16 cellular contexts compared by ENCODE assay signal in the genomic region with DNA sequence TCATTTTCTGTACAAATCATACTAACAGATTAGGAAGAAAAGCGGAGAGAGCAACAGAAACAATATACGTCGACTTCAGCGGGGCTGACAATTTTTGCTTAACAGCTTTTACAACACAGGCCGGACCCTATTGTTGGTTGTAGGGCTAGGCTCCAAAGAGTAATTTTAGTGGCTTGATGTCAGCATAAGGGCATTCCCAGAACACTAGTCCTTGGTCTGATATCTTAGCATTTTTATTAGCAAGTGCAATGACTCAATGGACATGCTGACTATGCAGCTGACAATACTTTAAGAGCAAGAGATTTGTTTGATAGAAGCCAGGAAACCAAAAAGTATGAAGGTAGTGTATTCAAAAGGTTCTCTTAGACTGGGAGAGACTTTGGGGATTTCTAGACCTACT.
DNase-seq lines count a peak whose midpoint lies in the region; ATAC-seq and TF ChIP-seq lines count a peak whose summit lies in the region.
"Had no signal": no experiment of that assay in that cellular context is flagged by ENCODE, and none has a peak within 500 bp of the region (broad histone marks: within the 10 kb centered on the region; RNA-seq: fewer than 3 reads in every experiment).

No MANE protein-coding gene starts in this region.

- DNase-seq in left ventricle myocardium superior (no peak), Right ventricle myocardium superior (no peak), hepatocyte (ENCODE audit: low spot score) (no peak), sigmoid colon (no peak), H9 (no peak)
- DNase-seq: Caco-2; CD4-positive, CD25-positive, alpha-beta regulatory T cell; CD8-positive, alpha-beta T cell; DMS153; DND-41; GOT3; HCEC 1CT had no signal

- H3K4me3 Mint-ChIP-seq in H9 = no peak overlapping the region
- H3K4me3 Mint-ChIP-seq: B cell; CD4-positive, CD25-positive, alpha-beta regulatory T cell; CD8-positive, alpha-beta T cell had no signal

- no peak overlapping the region for H2BK12ac ChIP-seq in H9 (ENCODE audit: insufficient read length, low read depth, low read length)

- no peak for TF ChIP-seq EP300 in sigmoid colon (IDR thresholded peaks at IDR 0.05)

- TF ChIP-seq POLR2A in sigmoid colon (IDR thresholded peaks at IDR 0.05) = no peak

- no peak overlapping the region for H4K91ac ChIP-seq in H9 (ENCODE audit: insufficient read length, low read depth, low read length)

- no peak overlapping the region for H3K27ac Mint-ChIP-seq in H9
- H3K27ac Mint-ChIP-seq: B cell; CD8-positive, alpha-beta T cell had no signal

- intact Hi-C loops in left ventricle myocardium superior (cut with micrococcal nuclease) = no loop called here
- intact Hi-C loops in Right ventricle myocardium superior (cut with DNase I) = no loop called here
- intact Hi-C loops in sigmoid colon (cut with DNase I) = no loop called here

- peaks cover 2% of the 10 kb centered on the region; the same call in 1 of the 2 replicates for H3K27me3 Mint-ChIP-seq in H9 (ENCODE audit: low read depth)
- H3K27me3 Mint-ChIP-seq: B cell had no signal

- H3K9me3 ChIP-seq in hepatocyte (ENCODE audit: low read depth) (peaks cover 5% of the 10 kb centered on the region), sigmoid colon (peaks cover 0 to 10% (median 1%) of the 10 kb centered on the region in 4 donors), H9 (ENCODE audit: control insufficient read depth, low read depth, low read length) (no peaks in the 10 kb centered on the region)

- no peak overlapping the region for H4K8ac ChIP-seq in H9 (replicated peaks; ENCODE audit: insufficient read length, low read depth, low read length)

- H2BK20ac ChIP-seq in H9 (ENCODE audit: low read depth, low read length, poor library complexity, severe bottlenecking) = no peak overlapping the region

- H3K4me3 ChIP-seq in hepatocyte (no peak overlapping the region), sigmoid colon (no peak overlapping the region)
- H3K4me3 ChIP-seq: BLaER1 had no signal

- H3K36me3 ChIP-seq in hepatocyte (replicated peaks; ENCODE audit: insufficient read depth, low read depth) (no peaks in the 10 kb centered on the region), sigmoid colon (no peaks in the 10 kb centered on the region)
- H3K36me3 ChIP-seq: BLaER1 had no signal

- H3K9ac ChIP-seq in H9 (ENCODE audit: extremely low read depth, insufficient read length, low read length) = no peak overlapping the region
- H3K9ac ChIP-seq: BLaER1 had no signal

- H2BK120ac ChIP-seq in H9 (ENCODE audit: low read depth, low read length, poor library complexity, severe bottlenecking) = no peak overlapping the region

- no peak overlapping the region for H3K14ac ChIP-seq in H9 (ENCODE audit: insufficient read depth, low read length)

- no peak overlapping the region for H3K18ac ChIP-seq in H9 (ENCODE audit: insufficient read length, low read depth, low read length)

- peaks cover 8 to 15% (median 13%) of the 10 kb centered on the region in 3 experiments for H3K36me3 Mint-ChIP-seq in H9 (ENCODE audit: insufficient read depth in 1 of 3, low read depth in 3 of 3)
- H3K36me3 Mint-ChIP-seq: CD4-positive, CD25-positive, alpha-beta regulatory T cell; CD8-positive, alpha-beta T cell had no signal

- H3T11ph ChIP-seq in H9 (ENCODE audit: low read length) = no peak overlapping the region

- H3K4me1 Mint-ChIP-seq in H9 = no peaks in the 10 kb centered on the region
- H3K4me1 Mint-ChIP-seq: B cell; CD4-positive, CD25-positive, alpha-beta regulatory T cell had no signal

- H3K27ac ChIP-seq in hepatocyte (peak overlapping the region; percentile 3), sigmoid colon (peak overlapping the region in 3 of 4 donors; percentile 49 to 68 (median 53)), H9 (ENCODE audit: insufficient read length, low read depth, low read length) (no peak overlapping the region)
- H3K27ac ChIP-seq: BLaER1, C4-2B had no signal

- H3K23ac ChIP-seq in H9 (ENCODE audit: insufficient read length, low read depth, low read length) = no peak overlapping the region

- no peaks in the 10 kb centered on the region for H3K79me1 ChIP-seq in H9 (ENCODE audit: insufficient read depth, low read depth, low read length, poor library complexity, severe bottlenecking)

- H3K9me3 Mint-ChIP-seq in H9 = peaks cover 16 to 19% of the 10 kb centered on the region in 2 experiments

- ATAC-seq in left ventricle myocardium superior (peak; percentile 79), Right ventricle myocardium superior (ENCODE audit: poor library complexity) (no peak), HG02852 (IDR thresholded peaks at IDR 0.05; ENCODE audit: unreplicated experiment) (no peak)
- ATAC-seq: CD8-positive, alpha-beta T cell had no signal

- no peak overlapping the region for H2AK5ac ChIP-seq in H9 (ENCODE audit: insufficient read length, low read length)

- TF ChIP-seq CTCF in hepatocyte (IDR thresholded peaks at IDR 0.05; ENCODE audit: poor library complexity) = no peak
- TF ChIP-seq CTCF in sigmoid colon (IDR thresholded peaks at IDR 0.05) = no peak
- TF ChIP-seq CTCF in H9 (conservative IDR thresholded peaks at IDR 0.05) = no peak

- no peaks in the 10 kb centered on the region for H3K9me2 ChIP-seq in hepatocyte (replicated peaks; ENCODE audit: insufficient read depth)

- WGBS in hepatocyte (ENCODE audit: low lambda C conversion rate, missing lambda C conversion rate) = 72% methylated on average over 5 of the region's 5 CpGs
- 89 to 95% methylated on average over 5 of the region's 5 CpGs for WGBS in sigmoid colon, 2 donors
- no CpG with 5 or more reads among the region's 5 CpGs for WGBS in H9 (ENCODE audit: extremely low coverage, insufficient read length, low lambda C conversion rate)

- H3K56ac ChIP-seq in H9 (ENCODE audit: insufficient read length, low read depth, low read length) = no peak overlapping the region

- no peak overlapping the region for H3K4ac ChIP-seq in H9 (ENCODE audit: low read depth, low read length)

- H2AFZ ChIP-seq in hepatocyte (no peak overlapping the region), H9 (ENCODE audit: low read length) (no peak overlapping the region)

- H2BK5ac ChIP-seq in H9 (ENCODE audit: insufficient read length, low read length) = no peak overlapping the region

- H4K5ac ChIP-seq in H9 (ENCODE audit: insufficient read length, low read depth, low read length) = no peak overlapping the region

- H2BK15ac ChIP-seq in H9 (ENCODE audit: low read depth, low read length) = no peak overlapping the region

- no peak overlapping the region for H3K4me2 ChIP-seq in hepatocyte
- no peak overlapping the region for H3K4me2 ChIP-seq in H9 (ENCODE audit: insufficient read depth, insufficient read length, low read length)
- H3K4me2 ChIP-seq: BLaER1 had no signal

- H3K79me2 ChIP-seq in hepatocyte (no peaks in the 10 kb centered on the region), H9 (ENCODE audit: insufficient read depth, low read length) (no peaks in the 10 kb centered on the region)

- H3K4me1 ChIP-seq in hepatocyte (ENCODE audit: insufficient read depth) (no peaks in the 10 kb centered on the region), sigmoid colon (peaks cover 0 to 23% (median 20%) of the 10 kb centered on the region in 4 donors), H9 (ENCODE audit: insufficient read depth, low read length) (no peaks in the 10 kb centered on the region)
- H3K4me1 ChIP-seq: BLaER1, Caco-2 had no signal

- H3K23me2 ChIP-seq in H9 (ENCODE audit: insufficient read length, low read depth, low read length, poor library complexity, severe bottlenecking) = no peaks in the 10 kb centered on the region

- no peaks in the 10 kb centered on the region for H4K20me1 ChIP-seq in hepatocyte (ENCODE audit: insufficient read depth, poor library complexity, severe bottlenecking)
- H4K20me1 ChIP-seq in H9 (ENCODE audit: control insufficient read depth, insufficient read depth, insufficient read length) = no peaks in the 10 kb centered on the region
- H4K20me1 ChIP-seq: BLaER1 had no signal

- no peaks in the 10 kb centered on the region for H3K27me3 ChIP-seq in hepatocyte
- no peaks in the 10 kb centered on the region for H3K27me3 ChIP-seq in sigmoid colon
- H3K27me3 ChIP-seq in H9 (ENCODE audit: insufficient read depth, low read length) = no peaks in the 10 kb centered on the region
- H3K27me3 ChIP-seq: BLaER1 had no signal
